ENCODE assay signal across 34 cellular contexts in the genomic region with DNA sequence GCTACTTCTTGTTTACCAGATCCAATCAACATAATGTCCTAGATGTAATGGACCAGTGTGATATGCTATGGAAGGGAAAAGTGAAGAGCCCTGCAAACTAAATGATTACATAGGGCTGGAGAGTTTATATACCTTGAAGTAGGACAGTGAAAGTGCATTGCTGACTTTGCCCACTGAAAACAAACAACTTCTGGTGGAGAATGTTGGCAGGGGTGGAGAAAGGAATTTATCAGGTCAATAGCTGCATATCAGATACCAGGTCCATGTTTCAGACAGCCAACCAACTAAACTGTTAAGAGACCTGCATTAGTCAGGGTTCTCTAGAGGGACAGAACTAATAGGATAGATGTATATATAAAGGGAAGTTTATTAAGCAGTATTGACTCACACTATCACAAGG.
"Had no signal": no experiment of that assay in that cellular context is flagged by ENCODE, and none has a peak within 500 bp of the region (broad histone marks: within the 10 kb centered on the region; RNA-seq: fewer than 3 reads in every experiment).

No MANE protein-coding gene starts in this region.

- H3K27ac ChIP-seq: adrenal gland, body of pancreas, brain microvascular endothelial cell, breast epithelium, VCaP had no signal

- H3K4me3 ChIP-seq: adrenal gland, body of pancreas, breast epithelium had no signal

- FAIRE-seq: astrocyte, TTC549 had no signal

- H3K4me1 ChIP-seq: adrenal gland, body of pancreas, breast epithelium had no signal

- ATAC-seq: activated CD8-positive, alpha-beta T cell treated with anti-CD3 and anti-CD28 coated beads for 36 hours; activated naive CD4-positive, alpha-beta T cell treated with anti-CD3 and anti-CD28 coated beads, Interleukin-2, amount 50 U/mL, for 72 hours; activated T-cell treated with anti-CD3 and anti-CD28 coated beads, Interleukin-2, amount 50 U/mL, for 4 hours; activated T-cell treated with anti-CD3 and anti-CD28 coated beads, Interleukin-2, amount 50 U/mL, for 72 hours; activated T-helper 17 cell treated with anti-CD3 and anti-CD28 coated beads, Interleukin-2, amount 50 U/mL, for 72 hours; body of pancreas had no signal

- DNase-seq: activated B cell treated with CpG ODN at 0.5 μM for 24 hours; activated CD4-positive, alpha-beta memory T cell treated with anti-CD3 and anti-CD28 coated beads for 36 hours; activated CD4-positive, alpha-beta T cell treated with anti-CD3 and anti-CD28 coated beads for 4 hours; activated CD4-positive, alpha-beta T cell treated with anti-CD3 and anti-CD28 coated beads, Interleukin-2, amount 10 ng/mL, durations not matched to agents 24 days and 14 days; activated CD4-positive, alpha-beta T cell treated with anti-CD3 and anti-CD28 coated beads, Interleukin-2, amount 50 U/mL, for 1 hour; activated CD4-positive, alpha-beta T cell treated with anti-CD3 and anti-CD28 coated beads, Interleukin-2, amount 50 U/mL, for 4 hours; activated CD4-positive, CD25-positive, alpha-beta regulatory T cell treated with anti-CD3 and anti-CD28 coated beads, Interleukin-2, amount 50 U/mL, for 72 hours; activated CD8-positive, alpha-beta memory T cell treated with anti-CD3 and anti-CD28 coated beads, Interleukin-2, amount 50 U/mL, for 4 hours; activated CD8-positive, alpha-beta T cell treated with anti-CD3 and anti-CD28 coated beads for 36 hours; activated effector memory CD4-positive, alpha-beta T cell treated with anti-CD3 and anti-CD28 coated beads, Interleukin-2, amount 50 U/mL, for 16 hours; activated gamma-delta T cell treated with Interleukin-2 at 50 U/mL for 16 hours; activated naive CD4-positive, alpha-beta T cell; activated naive CD4-positive, alpha-beta T cell treated with anti-CD3 and anti-CD28 coated beads for 36 hours; activated naive CD4-positive, alpha-beta T cell treated with anti-CD3 and anti-CD28 coated beads, Interleukin-2, amount 50 U/mL, for 16 hours; activated naive CD8-positive, alpha-beta T cell treated with anti-CD3 and anti-CD28 coated beads for 36 hours; activated T-cell treated with anti-CD3 and anti-CD28 coated beads for 4 hours; activated T-cell treated with anti-CD3 and anti-CD28 coated beads, Interleukin-2, amount 50 U/mL, for 1 hour; activated T-cell treated with anti-CD3 and anti-CD28 coated beads, Interleukin-2, amount 50 U/mL, for 4 hours; activated T-cell treated with anti-CD3 and anti-CD28 coated beads, Interleukin-2, amount 50 U/mL, for 72 hours; adrenal gland; amniotic stem cell; aorta; body of pancreas; brain microvascular endothelial cell; central memory CD4-positive, alpha-beta T cell; T-helper 1 cell; T-helper 2 cell; T-helper 9 cell had no signal

- H3K27me3 ChIP-seq: adrenal gland, body of pancreas, brain microvascular endothelial cell, breast epithelium had no signal

- H3K9me3 ChIP-seq: adrenal gland, body of pancreas had no signal

- H3K36me3 ChIP-seq: adrenal gland, brain microvascular endothelial cell, breast epithelium had no signal
